17 cellular contexts compared by ENCODE assay signal in genomic region chr5:14227501-14227900, GRCh38.
"Had no signal": no experiment of that assay in that cellular context is flagged by ENCODE, and none has a peak within 500 bp of the region (broad histone marks: within the 10 kb centered on the region; RNA-seq: fewer than 3 reads in every experiment).

No MANE protein-coding gene starts in this region.

- H3K4me3 ChIP-seq: cardiac muscle cell, esophagus squamous epithelium, ovary, tibial artery had no signal

- H3K9me3 Mint-ChIP-seq: activated T-helper 17 cell treated with anti-CD3 and anti-CD28 coated beads, Interleukin-2, amount 50 U/mL, for 72 hours; mesothelial cell of epicardium; neural crest cell had no signal

- H3K36me3 ChIP-seq: cardiac muscle cell, esophagus squamous epithelium, ovary, tibial artery had no signal

- DNase-seq: activated CD4-positive, alpha-beta T cell treated with anti-CD3 and anti-CD28 coated beads, Interleukin-2, amount 50 U/mL, for 4 hours; activated CD4-positive, CD25-positive, alpha-beta regulatory T cell treated with anti-CD3 and anti-CD28 coated beads, Interleukin-2, amount 50 U/mL, for 72 hours; activated naive CD4-positive, alpha-beta T cell treated with Interleukin-2 at 50 U/mL for 16 hours; esophagus squamous epithelium; glutamatergic neuron; ovary; retina; stimulated activated CD4-positive, alpha-beta T cell treated with anti-CD3 and anti-CD28 coated beads, Interleukin-15, amount 100 ng/mL, for 24 hours; stimulated activated CD4-positive, alpha-beta T cell treated with anti-CD3 and anti-CD28 coated beads, Interleukin-4, amount 100 ng/mL, for 1 hour; stimulated activated naive CD4-positive, alpha-beta T cell; tibial artery had no signal

- H3K4me3 Mint-ChIP-seq: activated T-helper 17 cell treated with anti-CD3 and anti-CD28 coated beads, Interleukin-2, amount 50 U/mL, for 72 hours; mesothelial cell of epicardium; neural crest cell had no signal

- H3K9me3 ChIP-seq: esophagus squamous epithelium, ovary, tibial artery had no signal

- ATAC-seq: activated T-helper 17 cell treated with anti-CD3 and anti-CD28 coated beads, Interleukin-2, amount 50 U/mL, for 72 hours had no signal

- FAIRE-seq: colon, endometrium had no signal

- H3K4me1 Mint-ChIP-seq: activated T-helper 17 cell treated with anti-CD3 and anti-CD28 coated beads, Interleukin-2, amount 50 U/mL, for 72 hours had no signal

- H3K27me3 ChIP-seq: cardiac muscle cell, esophagus squamous epithelium, ovary, tibial artery had no signal

- H3K27ac ChIP-seq: cardiac muscle cell, esophagus squamous epithelium, ovary, tibial artery had no signal

- H3K4me1 ChIP-seq: esophagus squamous epithelium had no signal

- H3K27ac Mint-ChIP-seq: activated T-helper 17 cell treated with anti-CD3 and anti-CD28 coated beads, Interleukin-2, amount 50 U/mL, for 72 hours; mesothelial cell of epicardium had no signal

- H3K36me3 Mint-ChIP-seq: mesothelial cell of epicardium had no signal
